12 cellular contexts compared by ENCODE assay signal in genomic region chr17:44111777-44112176, GRCh38. TPM values are rescaled to one million over a fixed set of nuclear protein-coding genes. Genes with fewer than 3 reads are reported as not detected.
DNase-seq lines count a peak whose midpoint lies in the region; ATAC-seq, FAIRE-seq and TF ChIP-seq lines count a peak whose summit lies in the region.
"Had no signal": no experiment of that assay in that cellular context is flagged by ENCODE, and none has a peak within 500 bp of the region (broad histone marks: within the 10 kb centered on the region; RNA-seq: fewer than 3 reads in every experiment).

No MANE protein-coding gene starts in this region.

- H4K20me1 ChIP-seq in astrocyte (ENCODE audit: insufficient read depth, low read length), result peaks cover 61% of the 10 kb centered on the region

- no peak for TF ChIP-seq CTCF in heart left ventricle (IDR thresholded peaks at IDR 0.05)
- TF ChIP-seq CTCF in astrocyte (IDR thresholded peaks at IDR 0.05; ENCODE audit: insufficient read depth, low read depth, low read length), result no peak
- no peak for TF ChIP-seq CTCF in transverse colon (IDR thresholded peaks at IDR 0.05)

- H3K9me3 ChIP-seq in heart left ventricle (no peaks in the 10 kb centered on the region), astrocyte (ENCODE audit: insufficient read depth, low read depth, low read length) (no peaks in the 10 kb centered on the region), mesodermal cell (ENCODE audit: control insufficient read depth, low read length) (no peaks in the 10 kb centered on the region), transverse colon (no peaks in the 10 kb centered on the region), SJCRH30 (replicated peaks) (no peaks in the 10 kb centered on the region)
- H3K9me3 ChIP-seq: colonic mucosa had no signal

- no peak for TF ChIP-seq POLR2A in heart left ventricle (IDR thresholded peaks at IDR 0.05)
- TF ChIP-seq POLR2A in transverse colon (IDR thresholded peaks at IDR 0.05), result no peak

- FAIRE-seq in astrocyte (lab: Jason Lieb, UNC), result no peak

- H3K36me3 Mint-ChIP-seq in astrocyte (ENCODE audit: low read depth, unreplicated experiment), result peaks cover 8% of the 10 kb centered on the region

- 55 to 62% (median 57%) methylated on average over 3 of the region's 3 CpGs for WGBS in heart left ventricle, 4 donors
- 100% methylated on average over 1 of the region's 3 CpGs; no CpG with 5 or more reads in 1 of the 2 experiments for WGBS in mesodermal cell (ENCODE audit: insufficient coverage in 2 of 2), 2 experiments
- WGBS in transverse colon (ENCODE audit: low coverage in 1 of 2), 2 donors, result 62% methylated on average over 3 of the region's 3 CpGs; no CpG with 5 or more reads in 1 of the 2 donors

- intact Hi-C loops in heart left ventricle (cut with DNase I), result loop anchor here in 6 of 10 donors (1.0 to 10.0 kb wide), 6 partner anchors 14 to 167 kb away; partner anchors contain the start of genes G6PC3 (in 3 of the 6), TMEM101 (in 3 of the 6), NAGS (in 1 of the 6) and PPY (in 1 of the 6)
- intact Hi-C loops in cardiac septum (cut with DNase I), result loop anchor here (5.0 kb wide), 1 partner anchor 44 kb away; the partner anchor contains the start of gene LSM12
- intact Hi-C loops in transverse colon (cut with DNase I; ENCODE audit: low total_unique reads), result no loop called here

- H3K36me3 ChIP-seq in heart left ventricle, result peaks cover 0 to 33% (median 28%) of the 10 kb centered on the region in 9 donors
- H3K36me3 ChIP-seq in astrocyte (ENCODE audit: insufficient read depth, low read length), result no peaks in the 10 kb centered on the region
- H3K36me3 ChIP-seq in mesodermal cell (ENCODE audit: control insufficient read depth, insufficient read depth, low read length), result peaks cover 39% of the 10 kb centered on the region
- no peaks in the 10 kb centered on the region for H3K36me3 ChIP-seq in transverse colon
- H3K36me3 ChIP-seq in SJCRH30, result no peaks in the 10 kb centered on the region
- H3K36me3 ChIP-seq: colonic mucosa had no signal

- H3K4me1 Mint-ChIP-seq in astrocyte (ENCODE audit: low read depth, unreplicated experiment), result peaks cover 23% of the 10 kb centered on the region

- H3K4me3 Mint-ChIP-seq in astrocyte (ENCODE audit: unreplicated experiment), result no peak overlapping the region
- H3K4me3 Mint-ChIP-seq: activated CD4-positive, alpha-beta memory T cell treated with anti-CD3 and anti-CD28 coated beads, Interleukin-2, amount 10 ng/mL, durations not matched to agents 7 days and 5 days had no signal

- DNase-seq in heart left ventricle, result no peak
- DNase-seq in cardiac septum (ENCODE audit: low spot score), result no peak
- no peak for DNase-seq in astrocyte (ENCODE audit: low read depth)
- no peak for DNase-seq in transverse colon
- no peak for DNase-seq in SJCRH30

- in situ Hi-C loops in transverse colon (cut with MboI; ENCODE audit: low pct_ligation_motif_present in 1 of 4, low pct_unique_long_range_greater_than_20kb in 1 of 4, low sequenced_read_pairs in 3 of 4), result no loop called here

- H3K9ac ChIP-seq in astrocyte (ENCODE audit: low read length), result peak overlapping the region; percentile 77

- H2AFZ ChIP-seq in astrocyte (ENCODE audit: low read depth, low read length), result no peak overlapping the region

- ATAC-seq in heart left ventricle (no peak), GM18909 (IDR thresholded peaks at IDR 0.05; ENCODE audit: poor library complexity, unreplicated experiment) (no peak), HG03378 (IDR thresholded peaks at IDR 0.05; ENCODE audit: unreplicated experiment) (no peak)

- peaks cover 18% of the 10 kb centered on the region for H3K79me2 ChIP-seq in astrocyte (ENCODE audit: insufficient read depth, low read length)

- H3K27me3 ChIP-seq in heart left ventricle (no peaks in the 10 kb centered on the region), astrocyte (ENCODE audit: insufficient read depth, low read length) (no peaks in the 10 kb centered on the region), transverse colon (no peaks in the 10 kb centered on the region), SJCRH30 (no peaks in the 10 kb centered on the region)
- H3K27me3 ChIP-seq: colonic mucosa had no signal

- H3K9me3 Mint-ChIP-seq in astrocyte (ENCODE audit: unreplicated experiment), result no peaks in the 10 kb centered on the region
- H3K9me3 Mint-ChIP-seq: activated CD4-positive, alpha-beta memory T cell treated with anti-CD3 and anti-CD28 coated beads, Interleukin-2, amount 10 ng/mL, durations not matched to agents 7 days and 5 days; immature natural killer cell had no signal

- H3K4me3 ChIP-seq in heart left ventricle, result peak overlapping the region in 6 of 12 donors; percentile 33 to 71 (median 61)
- H3K4me3 ChIP-seq in astrocyte (ENCODE audit: insufficient read depth, low read depth, low read length), result no peak overlapping the region
- no peak overlapping the region for H3K4me3 ChIP-seq in mesodermal cell (ENCODE audit: extremely low read depth, insufficient read depth, low read length, poor library complexity, severe bottlenecking)
- H3K4me3 ChIP-seq in transverse colon, result no peak overlapping the region
- H3K4me3 ChIP-seq in SJCRH30, result no peak overlapping the region

- TF ChIP-seq EP300 in transverse colon (IDR thresholded peaks at IDR 0.05; ENCODE audit: low read depth), result no peak

- peak overlapping the region; percentile 78 for H3K4me2 ChIP-seq in astrocyte (ENCODE audit: low read length)

- H3K4me1 ChIP-seq in heart left ventricle (peaks cover 20 to 98% (median 91%) of the 10 kb centered on the region in 12 donors), astrocyte (ENCODE audit: insufficient read depth, low read length) (peaks cover 48% of the 10 kb centered on the region), mesodermal cell (ENCODE audit: control insufficient read depth, insufficient read depth, low read length, poor library complexity, severe bottlenecking) (peaks cover 70% of the 10 kb centered on the region), transverse colon (peaks cover 46 to 66% (median 50%) of the 10 kb centered on the region in 4 donors), SJCRH30 (peaks cover 54% of the 10 kb centered on the region)

- H3K27ac ChIP-seq in heart left ventricle (peak overlapping the region; percentile 84 to 97 (median 93)), astrocyte (ENCODE audit: low read depth, low read length) (no peak overlapping the region), mesodermal cell (ENCODE audit: low read depth, low read length, severe bottlenecking) (peak overlapping the region; percentile 37), transverse colon (peak overlapping the region; percentile 77 to 94 (median 87)), SJCRH30 (no peak overlapping the region)

- no peak overlapping the region for H3K27ac Mint-ChIP-seq in astrocyte (ENCODE audit: unreplicated experiment)
- H3K27ac Mint-ChIP-seq: activated CD4-positive, alpha-beta memory T cell treated with anti-CD3 and anti-CD28 coated beads, Interleukin-2, amount 10 ng/mL, durations not matched to agents 7 days and 5 days had no signal

- no peaks in the 10 kb centered on the region for H3K27me3 Mint-ChIP-seq in astrocyte (ENCODE audit: low read depth, unreplicated experiment)
- H3K27me3 Mint-ChIP-seq: activated CD4-positive, alpha-beta memory T cell treated with anti-CD3 and anti-CD28 coated beads, Interleukin-2, amount 10 ng/mL, durations not matched to agents 7 days and 5 days had no signal

RNA-seq across cellular contexts. Expression of gene HDAC5, which starts 11.7 kb away (rescaled TPM):
- total RNA-seq in heart left ventricle, result 100 to 1,000 TPM in 2 of 9 donors, 10 to 100 TPM in 7; 54.6 to 283 (median 70.1) TPM
- polyA plus RNA-seq in heart left ventricle, result 10 to 100 TPM; 64.2 to 91.0 TPM
- total RNA-seq in cardiac septum, result 75.5 TPM
- total RNA-seq in astrocyte, result 18.7 and 21.6 TPM in 2 replicates
- 93.2 TPM for polyA plus RNA-seq in mesodermal cell (2013, experiment 1 of 2)
- 80.8 TPM for polyA plus RNA-seq in mesodermal cell (2013, experiment 2 of 2)
- 100 to 1,000 TPM in 1 of 4 donors, 10 to 100 TPM in 3; 45.3 to 182 (median 70.8) TPM for total RNA-seq in transverse colon
- 96.4 and 103 TPM in 2 replicates for total RNA-seq in SJCRH30 (2014; rRNA removed; shearing (Covaris generic))

RNA-seq across cellular contexts. Expression of gene HROB, which starts 30.0 kb away (rescaled TPM):
- total RNA-seq in heart left ventricle, result 1 to 10 TPM in 4 of 9 donors, under 1 TPM in 5; 0.47 to 5.8 (median 0.84) TPM
- polyA plus RNA-seq in heart left ventricle, result under 1 TPM; 0.34 to 0.42 TPM
- 0.65 TPM for total RNA-seq in cardiac septum
- 1.6 and 2.3 TPM in 2 replicates for total RNA-seq in astrocyte
- 9.4 TPM for polyA plus RNA-seq in mesodermal cell (2013, experiment 1 of 2)
- polyA plus RNA-seq in mesodermal cell (2013, experiment 2 of 2), result 7.0 TPM
- total RNA-seq in transverse colon, result 10 to 100 TPM in 2 of 4 donors, under 1 TPM in 2; 0.32 to 16.9 (median 8.5) TPM
- 10.0 and 11.1 TPM in 2 replicates for total RNA-seq in SJCRH30 (2014; rRNA removed; shearing (Covaris generic))

RNA-seq across cellular contexts. Expression of gene G6PC3, which starts 41.2 kb away (rescaled TPM):
- total RNA-seq in heart left ventricle, result 10 to 100 TPM; 28.5 to 46.5 (median 36.6) TPM
- polyA plus RNA-seq in heart left ventricle, result 10 to 100 TPM; 52.4 to 75.1 TPM
- total RNA-seq in cardiac septum, result 33.6 TPM
- total RNA-seq in astrocyte, result 94.5 and 98.5 TPM in 2 replicates
- 113 TPM for polyA plus RNA-seq in mesodermal cell (2013, experiment 1 of 2)
- polyA plus RNA-seq in mesodermal cell (2013, experiment 2 of 2), result 95.1 TPM
- 10 to 100 TPM in 3 of 4 donors, 1 to 10 TPM in 1; 5.2 to 35.6 (median 18.5) TPM for total RNA-seq in transverse colon
- 34.6 and 37.3 TPM in 2 replicates for total RNA-seq in SJCRH30 (2014; rRNA removed; shearing (Covaris generic))

RNA-seq across cellular contexts. Expression of gene LSM12, which starts 45.3 kb away (rescaled TPM):
- 10 to 100 TPM; 38.4 to 55.6 (median 44.1) TPM for total RNA-seq in heart left ventricle
- polyA plus RNA-seq in heart left ventricle, result 10 to 100 TPM; 30.8 to 41.2 TPM
- 39.2 TPM for total RNA-seq in cardiac septum
- total RNA-seq in astrocyte, result 77.0 and 90.5 TPM in 2 replicates
- 56.3 TPM for polyA plus RNA-seq in mesodermal cell (2013, experiment 1 of 2)
- 60.4 TPM for polyA plus RNA-seq in mesodermal cell (2013, experiment 2 of 2)
- 10 to 100 TPM in 3 of 4 donors, 1 to 10 TPM in 1; 5.4 to 29.2 (median 22.9) TPM for total RNA-seq in transverse colon
- 90.8 and 95.6 TPM in 2 replicates for total RNA-seq in SJCRH30 (2014; rRNA removed; shearing (Covaris generic))

RNA-seq across cellular contexts. Expression of gene ASB16, which starts 58.7 kb away (rescaled TPM):
- total RNA-seq in heart left ventricle, result 10 to 100 TPM in 7 of 9 donors, 1 to 10 TPM in 2; 7.7 to 71.1 (median 13.8) TPM
- 1 to 10 TPM; 1.5 to 5.1 TPM for polyA plus RNA-seq in heart left ventricle
- 8.9 TPM for total RNA-seq in cardiac septum
- total RNA-seq in astrocyte, result not detected in 2 replicates
- not detected for polyA plus RNA-seq in mesodermal cell (2013, experiment 1 of 2)
- not detected for polyA plus RNA-seq in mesodermal cell (2013, experiment 2 of 2)
- total RNA-seq in transverse colon, result 1 to 10 TPM in 2 of 4 donors, not detected in 2; 1.2 to 2.6 TPM
- not detected in 2 replicates for total RNA-seq in SJCRH30 (2014; rRNA removed; shearing (Covaris generic))
- total RNA-seq: LHCN-M2 had no signal

Comparison
In these comparisons a context has a peak if more than half of its experiments do, and no peak if none do; other contexts are left out.
1. H3K27ac ChIP-seq: peak in heart left ventricle (12 of 12), mesodermal cell (single experiment) and transverse colon (4 of 4); none in astrocyte (single experiment) and SJCRH30 (single experiment).